9 cellular contexts compared by ENCODE assay signal in the genomic region with DNA sequence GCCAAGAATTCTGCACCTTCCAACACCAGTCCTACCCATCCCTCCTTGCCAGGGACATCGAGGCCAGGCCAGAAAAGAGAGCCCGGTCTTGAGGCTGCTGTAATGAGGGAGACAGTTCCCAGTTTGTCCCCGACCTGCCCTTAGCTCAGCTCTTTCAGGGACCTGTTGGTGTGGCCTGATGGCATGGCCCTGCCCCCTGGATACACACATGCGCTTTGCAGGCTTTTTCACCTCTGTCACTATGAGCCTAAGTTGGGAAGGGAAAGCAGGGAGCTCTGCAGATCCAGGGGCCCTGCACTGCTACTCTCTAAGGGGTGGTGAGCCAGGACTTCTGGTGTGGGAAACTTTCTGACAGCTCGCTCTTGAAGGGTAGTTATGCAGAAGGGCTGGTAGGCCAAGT. TPM values are rescaled to one million over a fixed set of nuclear protein-coding genes. Genes with fewer than 3 reads are reported as not detected.
DNase-seq lines count a peak whose midpoint lies in the region; ATAC-seq, FAIRE-seq and TF ChIP-seq lines count a peak whose summit lies in the region.
"Had no signal": no experiment of that assay in that cellular context is flagged by ENCODE, and none has a peak within 500 bp of the region (broad histone marks: within the 10 kb centered on the region; RNA-seq: fewer than 3 reads in every experiment).

No MANE protein-coding gene starts in this region.

- no peak for TF ChIP-seq POLR2A in HCT116 (IDR thresholded peaks at IDR 0.05; ENCODE audit: borderline replicate concordance, extremely low read depth, insufficient read depth, insufficient read length)

- H3K4me2 ChIP-seq in HCT116 (ENCODE audit: low read length) (peak overlapping the region; percentile 95), fibroblast of lung (ENCODE audit: extremely low read depth, insufficient read depth, low read length) (peak overlapping the region; percentile 70)

- CTCF ChIA-PET in HCT116 (lab: Charles Lee): interaction anchor here (1.7 kb wide), 1 partner anchor 22 kb away, joined by 5 read pairs; no protein-coding TSS in a partner anchor

- H3K9ac ChIP-seq in HCT116 (ENCODE audit: low read length): 0 out of 2 replicates have a peak overlapping the region, but pooled peaks have one; percentile 84
- H3K9ac ChIP-seq in SK-N-MC (ENCODE audit: insufficient read length): peak overlapping the region; percentile 87
- H3K9ac ChIP-seq in fibroblast of lung (ENCODE audit: insufficient read depth, low read length): no peak overlapping the region

- H3K27me3 ChIP-seq in HCT116 (ENCODE audit: insufficient read depth, low read length) (no peaks in the 10 kb centered on the region), fibroblast of lung (ENCODE audit: control insufficient read depth, insufficient read depth, low read length) (no peaks in the 10 kb centered on the region)

- peaks cover 46% of the 10 kb centered on the region for H3K4me1 Mint-ChIP-seq in progenitor cell of endocrine pancreas (ENCODE audit: low read depth)

- peak overlapping the region; percentile 95 for H3K4me3 Mint-ChIP-seq in progenitor cell of endocrine pancreas (ENCODE audit: low read depth)

- no peak for TF ChIP-seq RAD21 in HCT116 (IDR thresholded peaks at IDR 0.05; ENCODE audit: low read depth)

- H3K27ac ChIP-seq in HCT116 (ENCODE audit: low read depth, low read length): peak overlapping the region; percentile 96; the same call in 1 of the 2 replicates
- H3K27ac ChIP-seq in SK-N-MC: no peak overlapping the region
- no peak overlapping the region for H3K27ac ChIP-seq in fibroblast of lung (ENCODE audit: insufficient read depth, low read length)

- peaks cover 55 to 59% of the 10 kb centered on the region in 2 experiments for H3K36me3 ChIP-seq in HCT116 (ENCODE audit: control insufficient read depth in 1 of 2, insufficient read depth in 2 of 2, low read length in 2 of 2)
- peaks cover 62% of the 10 kb centered on the region for H3K36me3 ChIP-seq in SK-N-MC (ENCODE audit: insufficient read depth, low read length)
- H3K36me3 ChIP-seq in fibroblast of lung (ENCODE audit: control insufficient read depth, insufficient read depth, low read length): peaks cover 25% of the 10 kb centered on the region

- no peak for TF ChIP-seq CTCF in HCT116 (IDR thresholded peaks at IDR 0.05 in 2 of 3, conservative IDR thresholded peaks at IDR 0.05 in 1 of 3; ENCODE audit: borderline replicate concordance in 1 of 3, insufficient read depth in 1 of 3, low read depth in 2 of 3, low read length in 2 of 3)
- no peak for TF ChIP-seq CTCF in fibroblast of lung (conservative IDR thresholded peaks at IDR 0.05 in 1 of 2, IDR thresholded peaks at IDR 0.05 in 1 of 2; ENCODE audit: low read depth in 1 of 2, low read length in 2 of 2)
- no peak for TF ChIP-seq CTCF in progenitor cell of endocrine pancreas (IDR thresholded peaks at IDR 0.05; ENCODE audit: unreplicated experiment)

- no peaks in the 10 kb centered on the region for H4K20me1 ChIP-seq in HCT116 (ENCODE audit: insufficient read depth)
- H4K20me1 ChIP-seq in fibroblast of lung (ENCODE audit: control insufficient read depth, extremely low read depth, insufficient read depth, low read length): peaks cover 4% of the 10 kb centered on the region

- H3K4me3 ChIP-seq in HCT116 (replicated peaks in 1 of 2; ENCODE audit: low read depth in 1 of 2, low read length in 2 of 2): peak overlapping the region in 1 of 2 experiments; percentile 92; a peak in 2 of 4 replicates
- peak overlapping the region; percentile 84 for H3K4me3 ChIP-seq in SK-N-MC
- H3K4me3 ChIP-seq in fibroblast of lung (replicated peaks in 1 of 4; ENCODE audit: control extremely low read depth in 1 of 4, insufficient read depth in 1 of 4, low read depth in 3 of 4, low read length in 4 of 4): peak overlapping the region; percentile 59 to 96 (median 82)

- H3K9me3 ChIP-seq in HCT116 (ENCODE audit: control insufficient read depth in 1 of 2, insufficient read depth in 1 of 2, low read depth in 1 of 2, low read length in 2 of 2): no peaks in the 10 kb centered on the region
- H3K9me3 ChIP-seq in SK-N-MC (ENCODE audit: low read depth, low read length): no peaks in the 10 kb centered on the region
- H3K9me3 ChIP-seq in fibroblast of lung (ENCODE audit: control insufficient read depth, insufficient read depth, low read depth, low read length): no peaks in the 10 kb centered on the region

- H2AFZ ChIP-seq in HCT116 (ENCODE audit: low read depth, low read length, poor library complexity, severe bottlenecking): no peak overlapping the region
- H2AFZ ChIP-seq in fibroblast of lung (ENCODE audit: low read length): no peak overlapping the region

- intact Hi-C loops in HCT116 (cut with micrococcal nuclease): loop anchor here (10.0 kb wide), 1 partner anchor 666 kb away; no protein-coding TSS in a partner anchor

- H3K9me3 Mint-ChIP-seq in progenitor cell of endocrine pancreas (ENCODE audit: low read depth): no peaks in the 10 kb centered on the region

- no peaks in the 10 kb centered on the region for H3K9me2 ChIP-seq in HCT116 (ENCODE audit: insufficient read depth)

- H3K27me3 Mint-ChIP-seq in progenitor cell of endocrine pancreas: no peaks in the 10 kb centered on the region

- peaks cover 36% of the 10 kb centered on the region for H3K36me3 Mint-ChIP-seq in progenitor cell of endocrine pancreas (ENCODE audit: insufficient read depth)

- H3K4me1 ChIP-seq in HCT116 (ENCODE audit: control insufficient read depth in 1 of 2, insufficient read depth in 2 of 2, low read length in 2 of 2) (peaks cover 41 to 45% of the 10 kb centered on the region in 2 experiments), fibroblast of lung (ENCODE audit: control insufficient read depth, extremely low read depth, insufficient read depth, low read length) (peaks cover 14% of the 10 kb centered on the region)

- BruUV-seq in HCT116 (replicated peaks; lab: Mats Ljungman, UMichigan): no TSS peak

- RAD21 ChIA-PET in HCT116 (lab: Charles Lee; ENCODE audit: low non-redundant PET in 1 of 2, low total read pairs in 2 of 2, uncharacterized antibody in 2 of 2, unreplicated experiment in 2 of 2): no interaction called here

- DNase-seq in HCT116 (ENCODE audit: low read depth, low spot score): no peak
- no peak for DNase-seq in SK-N-MC (ENCODE audit: low read depth, low spot score)
- no peak for DNase-seq in fibroblast of lung (ENCODE audit: low read depth in 2 of 2)
- DNase-seq in progenitor cell of endocrine pancreas (ENCODE audit: low spot score, unreplicated experiment): no peak
- no peak for DNase-seq in urothelium cell line (ENCODE audit: low spot score)
- DNase-seq in NCI-H146 treated with DMSO at 0.1 percent for 48 hours (lab: John Stamatoyannopoulos, UW; ENCODE audit: unreplicated experiment): no peak
- DNase-seq: NCI-H1694 treated with DMSO at 0.1 percent for 48 hours had no signal

- no peak for ATAC-seq in HCT116
- no peak for ATAC-seq in GM19455 (IDR thresholded peaks at IDR 0.05; ENCODE audit: unreplicated experiment)

- H3K79me2 ChIP-seq in HCT116 (ENCODE audit: insufficient read depth, low read length): peaks cover 68% of the 10 kb centered on the region
- H3K79me2 ChIP-seq in fibroblast of lung (ENCODE audit: control insufficient read depth, insufficient read depth, low read length): peaks cover 58% of the 10 kb centered on the region

- no peak for FAIRE-seq in urothelium cell line (lab: Jason Lieb, UNC)

- POLR2A ChIA-PET in HCT116 (lab: Charles Lee): interaction anchor here (0.8 to 2.0 kb wide), 4 partner anchors 10 to 24 kb away, joined by 3 to 5 read pairs (median 4); no protein-coding TSS in a partner anchor

- peak overlapping the region; percentile 29 for H3K27ac Mint-ChIP-seq in progenitor cell of endocrine pancreas

TF ChIP-seq in HCT116, 20 proteins besides CTCF, POLR2A, EP300 and RAD21 (continues in another document):
- TF ChIP-seq, protein P1, sequence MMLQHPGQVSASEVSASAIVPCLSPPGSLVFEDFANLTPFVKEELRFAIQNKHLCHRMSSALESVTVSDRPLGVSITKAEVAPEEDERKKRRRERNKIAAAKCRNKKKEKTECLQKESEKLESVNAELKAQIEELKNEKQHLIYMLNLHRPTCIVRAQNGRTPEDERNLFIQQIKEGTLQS (IDR thresholded peaks at IDR 0.05): no peak
- TF ChIP-seq, protein P2, sequence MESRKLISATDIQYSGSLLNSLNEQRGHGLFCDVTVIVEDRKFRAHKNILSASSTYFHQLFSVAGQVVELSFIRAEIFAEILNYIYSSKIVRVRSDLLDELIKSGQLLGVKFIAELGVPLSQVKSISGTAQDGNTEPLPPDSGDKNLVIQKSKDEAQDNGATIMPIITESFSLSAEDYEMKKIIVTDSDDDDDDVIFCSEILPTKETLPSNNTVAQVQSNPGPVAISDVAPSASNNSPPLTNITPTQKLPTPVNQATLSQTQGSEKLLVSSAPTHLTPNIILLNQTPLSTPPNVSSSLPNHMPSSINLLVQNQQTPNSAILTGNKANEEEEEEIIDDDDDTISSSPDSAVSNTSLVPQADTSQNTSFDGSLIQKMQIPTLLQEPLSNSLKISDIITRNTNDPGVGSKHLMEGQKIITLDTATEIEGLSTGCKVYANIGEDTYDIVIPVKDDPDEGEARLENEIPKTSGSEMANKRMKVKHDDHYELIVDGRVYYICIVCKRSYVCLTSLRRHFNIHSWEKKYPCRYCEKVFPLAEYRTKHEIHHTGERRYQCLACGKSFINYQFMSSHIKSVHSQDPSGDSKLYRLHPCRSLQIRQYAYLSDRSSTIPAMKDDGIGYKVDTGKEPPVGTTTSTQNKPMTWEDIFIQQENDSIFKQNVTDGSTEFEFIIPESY (IDR thresholded peaks at IDR 0.05; ENCODE audit: extremely low read depth, insufficient replicate concordance, low read length): no peak
- TF ChIP-seq SP1 (IDR thresholded peaks at IDR 0.05; ENCODE audit: low read depth): no peak
- TF ChIP-seq EGR1 (IDR thresholded peaks at IDR 0.05; ENCODE audit: low read depth): no peak
- TF ChIP-seq YY1 (IDR thresholded peaks at IDR 0.05; ENCODE audit: extremely low read depth, insufficient replicate concordance, low read depth, low read length): no peak
- TF ChIP-seq SRF (IDR thresholded peaks at IDR 0.05; ENCODE audit: low read depth): no peak
- TF ChIP-seq ZNF274 (IDR thresholded peaks at IDR 0.05; ENCODE audit: low read depth, low read length): no peak
- TF ChIP-seq ZFX (IDR thresholded peaks at IDR 0.05): no peak

RNA-seq across cellular contexts. Expression of a gene that starts 2.1 kb away (rescaled TPM):
- total RNA-seq in HCT116 (2021; ENCODE audit: unreplicated experiment) (652 TPM), fibroblast of lung (367 and 537 TPM in 2 replicates), progenitor cell of endocrine pancreas (281 and 309 TPM in 2 replicates)
- 312 and 348 TPM in 2 replicates for polyA plus RNA-seq in HCT116 (2012)
- 548 and 754 TPM in 2 replicates for polyA plus RNA-seq in fibroblast of lung
- polyA plus RNA-seq in fibroblast of lung (2012): 398 and 550 TPM in 2 replicates
- 625 and 720 TPM in 2 replicates for polyA minus RNA-seq in fibroblast of lung (ENCODE audit: low replicate concordance)

RNA-seq across cellular contexts. Expression of a gene that starts 19.1 kb away (rescaled TPM):
- total RNA-seq in HCT116 (2021; ENCODE audit: unreplicated experiment): 0.17 TPM
- polyA plus RNA-seq in HCT116 (2012): 0.09 and 0.15 TPM in 2 replicates
- total RNA-seq in fibroblast of lung: not detected in 2 replicates
- polyA plus RNA-seq in fibroblast of lung: not detected in 2 replicates
- not detected in 2 replicates for polyA plus RNA-seq in fibroblast of lung (2012)
- not detected in 2 replicates for polyA minus RNA-seq in fibroblast of lung (ENCODE audit: low replicate concordance)
- 0.38 TPM in 1 of 2 replicates, not detected in the other for total RNA-seq in progenitor cell of endocrine pancreas
- total RNA-seq: posterior vena cava had no signal
